In the genomic region with DNA sequence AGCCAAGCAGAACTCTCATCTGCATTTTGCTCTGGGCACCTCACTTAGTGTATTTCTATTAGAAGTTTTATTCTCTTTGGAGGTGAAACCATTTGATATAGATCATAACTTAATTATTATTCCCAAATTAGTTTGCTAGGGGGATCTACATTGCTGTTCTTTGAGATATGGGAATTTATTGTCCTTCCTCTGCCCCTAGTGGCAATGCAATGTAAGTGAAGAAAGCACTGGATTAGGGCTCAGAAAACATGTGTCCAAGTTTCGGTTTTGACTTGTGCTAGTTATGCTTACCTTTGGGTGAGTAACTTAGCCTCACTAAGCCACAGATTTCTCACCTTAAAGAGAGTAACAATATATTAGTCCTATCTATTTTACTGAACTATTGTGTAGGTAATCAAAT, we compare ENCODE assay signal across 9 cellular contexts. TPM values are rescaled to one million over a fixed set of nuclear protein-coding genes. Genes with fewer than 3 reads are reported as not detected.
DNase-seq lines count a peak whose midpoint lies in the region; ATAC-seq and TF ChIP-seq lines count a peak whose summit lies in the region.
"Had no signal": no experiment of that assay in that cellular context is flagged by ENCODE, and none has a peak within 500 bp of the region (broad histone marks: within the 10 kb centered on the region; RNA-seq: fewer than 3 reads in every experiment).

No MANE protein-coding gene starts in this region.

- no peaks in the 10 kb centered on the region for H3K9me3 ChIP-seq in left ventricle myocardium inferior (replicated peaks)
- no peaks in the 10 kb centered on the region for H3K9me3 ChIP-seq in Peyer's patch
- no peaks in the 10 kb centered on the region for H3K9me3 ChIP-seq in upper lobe of right lung

- H3K27me3 ChIP-seq in left ventricle myocardium inferior (ENCODE audit: low read depth) (peaks cover 40% of the 10 kb centered on the region), Peyer's patch (no peaks in the 10 kb centered on the region), foreskin keratinocyte (no peaks in the 10 kb centered on the region), upper lobe of right lung (no peaks in the 10 kb centered on the region)

- H3K4me1 ChIP-seq in left ventricle myocardium inferior (no peaks in the 10 kb centered on the region), Peyer's patch (no peaks in the 10 kb centered on the region), foreskin keratinocyte (peaks cover 5% of the 10 kb centered on the region), upper lobe of right lung (no peaks in the 10 kb centered on the region)

- TF ChIP-seq CTCF in left ventricle myocardium inferior (IDR thresholded peaks at IDR 0.05; ENCODE audit: borderline replicate concordance), result peak; percentile 65
- TF ChIP-seq CTCF in Peyer's patch (IDR thresholded peaks at IDR 0.05), result peak in 5 of 6 experiments; percentile 46 to 72 (median 66)
- peak; percentile 84 for TF ChIP-seq CTCF in foreskin keratinocyte (conservative IDR thresholded peaks at IDR 0.05)
- TF ChIP-seq CTCF in upper lobe of right lung (IDR thresholded peaks at IDR 0.05), result peak; percentile 70

- H3K27ac ChIP-seq in left ventricle myocardium inferior (replicated peaks), result no peak overlapping the region
- no peak overlapping the region for H3K27ac ChIP-seq in Peyer's patch
- H3K27ac ChIP-seq in foreskin keratinocyte, result peak overlapping the region; percentile 78
- no peak overlapping the region for H3K27ac ChIP-seq in upper lobe of right lung

- no peak overlapping the region for H3K4me3 ChIP-seq in left ventricle myocardium inferior
- H3K4me3 ChIP-seq in Peyer's patch, result no peak overlapping the region
- no peak overlapping the region for H3K4me3 ChIP-seq in upper lobe of right lung

- intact Hi-C loops in left ventricle myocardium inferior (cut with micrococcal nuclease) (no loop called here), Right ventricle myocardium inferior (cut with DNase I) (no loop called here), upper lobe of right lung (cut with DNase I) (no loop called here)

- no peak for TF ChIP-seq POLR2A in Peyer's patch (IDR thresholded peaks at IDR 0.05)

- DNase-seq in left ventricle myocardium inferior (no peak), Right ventricle myocardium inferior (ENCODE audit: missing footprints) (no peak), Peyer's patch (no peak), foreskin keratinocyte (peak in 1 of 2 donors; percentile 70), upper lobe of right lung (no peak), AG08396 (ENCODE audit: low spot score) (no peak)
- DNase-seq in activated CD4-positive, CD25-positive, alpha-beta regulatory T cell (lab: John Stamatoyannopoulos, UW), result no peak

- H3K36me3 ChIP-seq in left ventricle myocardium inferior (no peaks in the 10 kb centered on the region), Peyer's patch (no peaks in the 10 kb centered on the region), upper lobe of right lung (no peaks in the 10 kb centered on the region)

- no peak for ATAC-seq in Right ventricle myocardium inferior
- ATAC-seq in foreskin keratinocyte, result peak; percentile 46
- ATAC-seq in upper lobe of right lung, result peak; percentile 81
- no peak for ATAC-seq in HG03521 (IDR thresholded peaks at IDR 0.05; ENCODE audit: unreplicated experiment)

RNA-seq across cellular contexts. Expression of a gene that starts 2.9 kb away (rescaled TPM):
- total RNA-seq in left ventricle myocardium inferior (not detected), Right ventricle myocardium inferior (not detected), Peyer's patch (not detected), foreskin keratinocyte (not detected in 2 replicates), upper lobe of right lung (0.35 TPM)
- polyA plus RNA-seq in foreskin keratinocyte, result not detected in 2 replicates
- total RNA-seq: T-helper 2 cell treated with Interferon-gamma antibody and Interleukin-4, amounts not matched to agents 100 ng/mL and 5 ng/mL, for 36 hours had no signal

RNA-seq across cellular contexts. Expression of a gene that starts 20.3 kb away (rescaled TPM):
- total RNA-seq in left ventricle myocardium inferior (not detected), Right ventricle myocardium inferior (not detected), Peyer's patch (1 to 10 TPM in 1 of 4 donors, under 1 TPM in 2, not detected in 1; 0.88 to 1.0 (median 0.94) TPM), foreskin keratinocyte (not detected in 2 replicates), upper lobe of right lung (not detected)
- not detected in 2 replicates for polyA plus RNA-seq in foreskin keratinocyte
- total RNA-seq: T-helper 2 cell treated with Interferon-gamma antibody and Interleukin-4, amounts not matched to agents 100 ng/mL and 5 ng/mL, for 36 hours had no signal

RNA-seq across cellular contexts. Expression of a gene that starts 26.4 kb away (rescaled TPM):
- 0.33 TPM for total RNA-seq in left ventricle myocardium inferior
- 0.16 TPM for total RNA-seq in Right ventricle myocardium inferior
- 1 to 10 TPM in 2 of 4 donors, not detected in 2; 1.1 to 2.5 TPM for total RNA-seq in Peyer's patch
- 0.71 and 1.1 TPM in 2 replicates for total RNA-seq in foreskin keratinocyte
- 0.38 and 0.75 TPM in 2 replicates for polyA plus RNA-seq in foreskin keratinocyte
- 1.1 TPM for total RNA-seq in upper lobe of right lung
- total RNA-seq: T-helper 2 cell treated with Interferon-gamma antibody and Interleukin-4, amounts not matched to agents 100 ng/mL and 5 ng/mL, for 36 hours had no signal

RNA-seq across cellular contexts. Expression of a gene that starts 30.1 kb away (rescaled TPM):
- not detected for total RNA-seq in left ventricle myocardium inferior
- total RNA-seq in Right ventricle myocardium inferior, result not detected
- not detected for total RNA-seq in Peyer's patch
- total RNA-seq in foreskin keratinocyte, result not detected in 2 replicates
- not detected in 2 replicates for polyA plus RNA-seq in foreskin keratinocyte
- total RNA-seq in upper lobe of right lung, result not detected
- total RNA-seq: T-helper 2 cell treated with Interferon-gamma antibody and Interleukin-4, amounts not matched to agents 100 ng/mL and 5 ng/mL, for 36 hours had no signal

RNA-seq across cellular contexts. Expression of a gene that starts 35.9 kb away (rescaled TPM):
- total RNA-seq in left ventricle myocardium inferior (not detected), Right ventricle myocardium inferior (not detected), Peyer's patch (not detected), foreskin keratinocyte (not detected in 2 replicates), upper lobe of right lung (not detected)
- polyA plus RNA-seq in foreskin keratinocyte, result not detected in 2 replicates
- total RNA-seq: T-helper 2 cell treated with Interferon-gamma antibody and Interleukin-4, amounts not matched to agents 100 ng/mL and 5 ng/mL, for 36 hours had no signal

Comparison
In these comparisons a context has a peak if more than half of its experiments do, and no peak if none do; other contexts are left out.
1. ATAC-seq: peak in foreskin keratinocyte (single experiment) and upper lobe of right lung (single experiment); none in Right ventricle myocardium inferior (single experiment) and HG03521 (single experiment).
2. Peak in every context shown above with its lines, with median percentiles within 50 percentile points of each other: CTCF ChIP-seq.